ENCODE assay signal across 20 cellular contexts in the genomic region with DNA sequence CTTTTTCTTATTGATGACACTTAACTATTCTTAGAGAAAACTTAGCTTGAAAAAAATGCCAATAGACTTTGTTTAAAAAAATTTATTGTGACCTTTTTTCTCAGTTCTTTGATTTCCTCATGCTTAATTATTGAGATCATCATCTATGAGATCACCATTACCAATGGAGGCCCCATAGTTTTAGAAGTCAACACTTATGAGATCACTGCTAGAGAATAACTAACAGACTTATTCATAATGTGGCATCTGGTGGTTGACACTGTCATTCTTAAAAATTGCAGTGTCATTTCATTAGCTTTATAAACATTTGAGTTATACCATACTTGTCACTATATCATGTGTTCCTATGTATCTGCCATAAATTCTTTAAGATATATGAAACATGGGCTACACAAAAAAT. TPM values are rescaled to one million over a fixed set of nuclear protein-coding genes. Genes with fewer than 3 reads are reported as not detected.
DNase-seq lines count a peak whose midpoint lies in the region; ATAC-seq, FAIRE-seq and TF ChIP-seq lines count a peak whose summit lies in the region.
"Had no signal": no experiment of that assay in that cellular context is flagged by ENCODE, and none has a peak within 500 bp of the region (broad histone marks: within the 10 kb centered on the region; RNA-seq: fewer than 3 reads in every experiment).

No MANE protein-coding gene starts in this region.

- CTCF ChIA-PET in K562 (lab: Yijun Ruan, JAX; ENCODE audit: low intra/inter-chr PET ratio), result no interaction called here
- CTCF ChIA-PET in RWPE1 (lab: Yijun Ruan, JAX), result no interaction called here

- no peak for TF ChIP-seq RAD21 in K562 (CRISPR knock-in tag; conservative IDR thresholded peaks at IDR 0.05 in 1 of 2, IDR thresholded peaks at IDR 0.05 in 1 of 2)

- no peak for FAIRE-seq in K562 (lab: Jason Lieb, UNC)
- FAIRE-seq: HepG2 had no signal

- TF ChIP-seq EP300 in K562 (IDR thresholded peaks at IDR 0.05; ENCODE audit: low read length) (no peak), gastroesophageal sphincter (IDR thresholded peaks at IDR 0.05) (no peak)

- H3K27me3 ChIP-seq in K562 (ENCODE audit: control insufficient read depth in 2 of 2, insufficient read depth in 2 of 2, low read length in 2 of 2) (no peaks in the 10 kb centered on the region), gastroesophageal sphincter (no peaks in the 10 kb centered on the region), WERI-Rb-1 (ENCODE audit: insufficient read depth, low read depth, severe bottlenecking) (no peaks in the 10 kb centered on the region)
- H3K27me3 ChIP-seq: uterus had no signal

- no peak overlapping the region for H3K27ac ChIP-seq in K562 (ENCODE audit: extremely low read depth, low read depth, low read length)
- H3K27ac ChIP-seq in gastroesophageal sphincter, result peak overlapping the region in 1 of 4 donors; percentile 83
- H3K27ac ChIP-seq in WERI-Rb-1, result no peak overlapping the region
- no peak overlapping the region for H3K27ac ChIP-seq in RWPE1
- H3K27ac ChIP-seq: uterus had no signal

- no peak overlapping the region for H3K9ac ChIP-seq in K562 (ENCODE audit: insufficient read depth in 1 of 2, low read depth in 2 of 2, low read length in 2 of 2)

- H3K79me2 ChIP-seq in K562 (ENCODE audit: control insufficient read depth, insufficient read depth, low read length), result no peaks in the 10 kb centered on the region

- H3K4me1 ChIP-seq in K562 (replicated peaks in 1 of 2; ENCODE audit: control insufficient read depth in 2 of 2, insufficient read depth in 2 of 2, low read length in 2 of 2) (no peaks in the 10 kb centered on the region; a peak in 1 of 5 replicates), gastroesophageal sphincter (peaks cover 0 to 29% (median 9%) of the 10 kb centered on the region in 3 donors)
- H3K4me1 ChIP-seq: uterus had no signal

- no TSS peak for BruUV-seq in K562 (replicated peaks; lab: Mats Ljungman, UMichigan)

- H2AFZ ChIP-seq in K562 (ENCODE audit: low read depth, low read length), result no peak overlapping the region

- TF ChIP-seq CTCF in K562 (IDR thresholded peaks at IDR 0.05 in 2 of 3, conservative IDR thresholded peaks at IDR 0.05 in 1 of 3; ENCODE audit: insufficient read depth in 2 of 3, low read depth in 1 of 3, low read length in 3 of 3) (no peak), gastroesophageal sphincter (IDR thresholded peaks at IDR 0.05) (no peak), WERI-Rb-1 (IDR thresholded peaks at IDR 0.05; ENCODE audit: low read depth, low read length) (no peak), RWPE1 (conservative IDR thresholded peaks at IDR 0.05; ENCODE audit: low read depth) (no peak)

- no peaks in the 10 kb centered on the region for H3K9me1 ChIP-seq in K562 (ENCODE audit: control insufficient read depth, insufficient read depth, low read length)

- no peaks in the 10 kb centered on the region for H4K20me1 ChIP-seq in K562 (replicated peaks; ENCODE audit: control insufficient read depth, insufficient read depth, low read length)

- ATAC-seq in K562 (no peak), gastroesophageal sphincter (no peak), HG03378 (IDR thresholded peaks at IDR 0.05; ENCODE audit: unreplicated experiment) (no peak)
- ATAC-seq: effector memory CD8-positive, alpha-beta T cell; HepG2 had no signal

- H3K36me3 ChIP-seq in K562 (ENCODE audit: control insufficient read depth, insufficient read depth, low read length) (no peaks in the 10 kb centered on the region), gastroesophageal sphincter (no peaks in the 10 kb centered on the region), WERI-Rb-1 (no peaks in the 10 kb centered on the region)
- H3K36me3 ChIP-seq: uterus had no signal

- in situ Hi-C loops in K562 (cut with MboI), result no loop called here

- intact Hi-C loops in K562 (cut with micrococcal nuclease), result no loop called here

- H3K4me3 ChIP-seq in K562 (no peak overlapping the region), gastroesophageal sphincter (no peak overlapping the region), WERI-Rb-1 (ENCODE audit: low read depth, low read length) (no peak overlapping the region)
- H3K4me3 ChIP-seq: uterus had no signal

- POLR2A ChIA-PET in K562 (lab: Yijun Ruan, JAX) (interaction anchor here (1.4 kb wide), 1 partner anchor 19 kb away, joined by 3 read pairs; no protein-coding TSS in a partner anchor), RWPE1 (lab: Yijun Ruan, JAX; ENCODE audit: low non-redundant PET) (interaction anchor here (0.6 kb wide), 1 partner anchor 156 kb away, joined by 3 read pairs; no protein-coding TSS in a partner anchor)

- TF ChIP-seq POLR2A in K562 (conservative IDR thresholded peaks at IDR 0.05) (no peak), gastroesophageal sphincter (IDR thresholded peaks at IDR 0.05) (no peak)

- no peak overlapping the region for H3K4me2 ChIP-seq in K562 (ENCODE audit: insufficient read depth, low read length)

- DNase-seq in A172 (ENCODE audit: low spot score), result peak; percentile 68
- peak; percentile 77 for DNase-seq in HS-5 (ENCODE audit: low read depth)
- DNase-seq in K562 (ENCODE audit: extremely low read depth in 1 of 4, low spot score in 3 of 4), result no peak
- DNase-seq in hepatic stellate cell (ENCODE audit: low spot score), result peak; percentile 49
- DNase-seq in WERI-Rb-1, result no peak
- no peak for DNase-seq in RWPE1 (ENCODE audit: low spot score)
- DNase-seq: activated CD4-positive, alpha-beta memory T cell treated with anti-CD3 and anti-CD28 coated beads for 36 hours; activated naive CD8-positive, alpha-beta T cell treated with anti-CD3 and anti-CD28 coated beads, Interleukin-2, amount 10 ng/mL, durations not matched to agents 7 days and 5 days; activated T-cell treated with anti-CD3 and anti-CD28 coated beads, Interleukin-2, amount 50 U/mL, for 48 hours; central memory CD4-positive, alpha-beta T cell; effector memory CD8-positive, alpha-beta T cell; H7; MV-4-11; NCI-H2081; NCI-H524; uterus had no signal

- H3K9me3 ChIP-seq in K562 (replicated peaks; ENCODE audit: control insufficient read depth, insufficient read depth, low read depth, low read length) (no peaks in the 10 kb centered on the region), gastroesophageal sphincter (no peaks in the 10 kb centered on the region), WERI-Rb-1 (ENCODE audit: severe bottlenecking) (no peaks in the 10 kb centered on the region)
- H3K9me3 ChIP-seq: uterus had no signal

TF ChIP-seq in K562, 482 proteins besides CTCF, POLR2A, EP300 and RAD21 (continues in another document):
- TF ChIP-seq MAFF (IDR thresholded peaks at IDR 0.05; ENCODE audit: low read length) (no peak), FOXK2 (conservative IDR thresholded peaks at IDR 0.05 in 1 of 2, IDR thresholded peaks at IDR 0.05 in 1 of 2; ENCODE audit: low read depth in 2 of 2) (no peak), ZNF707 (CRISPR knock-in tag; conservative IDR thresholded peaks at IDR 0.05) (no peak)

RNA-seq across cellular contexts. Expression of a gene that starts 14.9 kb away (rescaled TPM):
- total RNA-seq in A172 (2014; rRNA removed; shearing (Covaris generic)), result 21.1 and 21.3 TPM in 2 replicates
- 5.6 and 16.4 TPM in 2 replicates for total RNA-seq in K562 (2011; cell fraction: chromatin; rRNA removed; ENCODE audit: low replicate concordance)
- total RNA-seq in K562 (2011; cell fraction: nucleolus; rRNA removed), result 2.7 and 4.2 TPM in 2 replicates
- total RNA-seq in K562 (2011; cell fraction: nucleoplasm; rRNA removed), result 8.1 and 12.4 TPM in 2 replicates
- total RNA-seq in K562 (2014; rRNA removed), result 3.6 and 3.8 TPM in 2 replicates
- total RNA-seq in K562 (2014; rRNA removed; fragmentation: Illumina TruSeq; extraction: Trizol), result 4.3 and 5.2 TPM in 2 replicates
- total RNA-seq in K562 (2015; rRNA removed; fragmentation: Illumina TruSeq; extraction: Trizol), result 5.0 TPM in 2 replicates
- 5.1 and 6.0 TPM in 2 replicates for total RNA-seq in K562 (2021)
- polyA plus RNA-seq in K562 (2011; rRNA removed), result 9.3 and 9.7 TPM in 2 replicates
- 1.9 and 5.3 TPM in 2 replicates for polyA plus RNA-seq in K562 (2011; cell fraction: cytosol; rRNA removed)
- 3.5 and 5.3 TPM in 2 replicates for polyA plus RNA-seq in K562 (2011; cell fraction: nucleus; rRNA removed)
- 2.8 and 3.1 TPM in 2 replicates for polyA plus RNA-seq in K562 (2012)
- polyA plus RNA-seq in K562 (2014; fragmentation: Illumina TruSeq; extraction: Trizol), result 4.7 and 5.1 TPM in 2 replicates
- 1 to 10 TPM; 1.4 to 3.9 TPM for polyA plus RNA-seq in K562 (2014; fragmentation: Nextera tagmentation; extraction: Ambion mirVana)
- polyA plus RNA-seq in K562 (2014; rRNA removed), result 3.2 and 3.5 TPM in 2 replicates
- 17.1 and 23.3 TPM in 2 replicates for polyA minus RNA-seq in K562 (2011; rRNA and poly(A)+ RNA removed)
- 4.6 and 5.3 TPM in 2 replicates for polyA minus RNA-seq in K562 (2011; cell fraction: cytosol; rRNA and poly(A)+ RNA removed)
- 5.1 and 11.6 TPM in 2 replicates for polyA minus RNA-seq in K562 (2011; cell fraction: nucleus; rRNA and poly(A)+ RNA removed)
- total RNA-seq in gastroesophageal sphincter, result 10 to 100 TPM; 32.0 to 73.9 (median 44.7) TPM

RNA-seq across cellular contexts. Expression of a gene that starts 42.8 kb away (rescaled TPM):
- total RNA-seq in A172 (2014; rRNA removed; shearing (Covaris generic)), result 10.0 and 11.1 TPM in 2 replicates
- 0.32 and 2.6 TPM in 2 replicates for total RNA-seq in K562 (2011; cell fraction: chromatin; rRNA removed; ENCODE audit: low replicate concordance)
- 0.26 and 0.33 TPM in 2 replicates for total RNA-seq in K562 (2011; cell fraction: nucleolus; rRNA removed)
- 0.95 and 2.5 TPM in 2 replicates for total RNA-seq in K562 (2011; cell fraction: nucleoplasm; rRNA removed)
- 0.41 and 0.69 TPM in 2 replicates for total RNA-seq in K562 (2014; rRNA removed)
- total RNA-seq in K562 (2014; rRNA removed; fragmentation: Illumina TruSeq; extraction: Trizol), result 0.98 TPM in 1 of 2 replicates, not detected in the other
- total RNA-seq in K562 (2015; rRNA removed; fragmentation: Illumina TruSeq; extraction: Trizol), result 1.2 and 2.2 TPM in 2 replicates
- 1.7 and 2.1 TPM in 2 replicates for total RNA-seq in K562 (2021)
- polyA plus RNA-seq in K562 (2011; rRNA removed), result 0.17 TPM in 1 of 2 replicates, not detected in the other
- polyA plus RNA-seq in K562 (2011; cell fraction: cytosol; rRNA removed), result 0.01 and 0.03 TPM in 2 replicates
- 0.20 and 0.35 TPM in 2 replicates for polyA plus RNA-seq in K562 (2011; cell fraction: nucleus; rRNA removed)
- polyA plus RNA-seq in K562 (2012), result 1.1 and 1.2 TPM in 2 replicates
- 1.8 TPM in 1 of 2 replicates, not detected in the other for polyA plus RNA-seq in K562 (2014; fragmentation: Illumina TruSeq; extraction: Trizol)
- 1 to 10 TPM in 1 of 2 experiments, under 1 TPM in 1; 0.93 to 1.6 TPM for polyA plus RNA-seq in K562 (2014; fragmentation: Nextera tagmentation; extraction: Ambion mirVana)
- polyA plus RNA-seq in K562 (2014; rRNA removed), result 0.15 and 0.38 TPM in 2 replicates
- 0.07 TPM in 1 of 2 replicates, not detected in the other for polyA minus RNA-seq in K562 (2011; rRNA and poly(A)+ RNA removed)
- polyA minus RNA-seq in K562 (2011; cell fraction: cytosol; rRNA and poly(A)+ RNA removed), result not detected in 2 replicates
- polyA minus RNA-seq in K562 (2011; cell fraction: nucleus; rRNA and poly(A)+ RNA removed), result 0.81 and 2.2 TPM in 2 replicates
- 1 to 10 TPM; 1.2 to 4.7 (median 3.1) TPM for total RNA-seq in gastroesophageal sphincter
- total RNA-seq: H7 had no signal
- polyA plus RNA-seq: HepG2, neural cell had no signal

Comparison
In these comparisons a context has a peak if more than half of its experiments do, and no peak if none do; other contexts are left out.
1. DNase-seq: peak in A172 (single experiment), HS-5 (single experiment) and hepatic stellate cell (single experiment); none in K562 (0 of 4), WERI-Rb-1 (single experiment) and RWPE1 (single experiment).